Comparison of ENCODE assay signal across 13 cellular contexts in the genomic region with DNA sequence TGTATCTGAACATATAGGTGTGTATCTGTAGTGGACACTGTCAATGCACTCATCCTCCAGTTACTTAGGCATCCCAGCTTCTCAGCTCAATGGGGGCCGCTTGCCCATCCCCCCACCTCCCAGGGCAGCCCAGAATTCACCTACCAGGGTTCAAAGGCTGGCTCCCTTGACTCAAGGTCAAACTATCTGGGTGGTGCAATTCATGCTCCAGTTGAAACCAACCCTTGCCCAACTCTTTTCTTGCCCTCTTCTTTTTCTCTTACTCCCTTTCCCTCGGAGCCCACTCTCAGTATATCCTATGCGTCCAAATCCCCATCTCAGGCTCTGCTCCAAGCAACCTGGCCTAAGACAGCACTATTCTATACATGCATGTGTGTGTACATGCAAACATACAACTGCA.
DNase-seq lines count a peak whose midpoint lies in the region; ATAC-seq and TF ChIP-seq lines count a peak whose summit lies in the region.
"Had no signal": no experiment of that assay in that cellular context is flagged by ENCODE, and none has a peak within 500 bp of the region (broad histone marks: within the 10 kb centered on the region; RNA-seq: fewer than 3 reads in every experiment).

No MANE protein-coding gene starts in this region.

- no peaks in the 10 kb centered on the region for H3K27me3 ChIP-seq in GM23338 (ENCODE audit: insufficient read depth)
- H3K27me3 ChIP-seq in MM.1S (replicated peaks; ENCODE audit: insufficient read depth, low read length) = no peaks in the 10 kb centered on the region
- H3K27me3 ChIP-seq in mesenchymal stem cell (ENCODE audit: control insufficient read depth in 1 of 2, insufficient read depth in 1 of 2, low read length in 2 of 2) = no peaks in the 10 kb centered on the region

- H3K36me3 Mint-ChIP-seq in GM23338 (ENCODE audit: low read depth) (no peaks in the 10 kb centered on the region), brain (no peaks in the 10 kb centered on the region)
- H3K36me3 Mint-ChIP-seq: CD4-positive, CD25-positive, alpha-beta regulatory T cell had no signal

- peaks cover 5% of the 10 kb centered on the region for H3K27me3 Mint-ChIP-seq in GM23338 (ENCODE audit: insufficient read depth, low read depth, poor library complexity)
- peaks cover 3% of the 10 kb centered on the region for H3K27me3 Mint-ChIP-seq in brain

- H3K27ac Mint-ChIP-seq in GM23338 = peak overlapping the region; percentile 58
- peak overlapping the region; percentile 22 to 95 (median 62) for H3K27ac Mint-ChIP-seq in brain
- H3K27ac Mint-ChIP-seq: CD4-positive, CD25-positive, alpha-beta regulatory T cell had no signal

- no peak overlapping the region for H3K14ac ChIP-seq in mesenchymal stem cell (ENCODE audit: low read length in 2 of 2)

- H3K4me3 Mint-ChIP-seq in GM23338 = no peak overlapping the region
- H3K4me3 Mint-ChIP-seq in brain = peak overlapping the region in 3 of 5 experiments; percentile 13 to 51 (median 48)
- H3K4me3 Mint-ChIP-seq: CD4-positive, CD25-positive, alpha-beta regulatory T cell had no signal

- no peak overlapping the region for H2BK15ac ChIP-seq in mesenchymal stem cell (ENCODE audit: low read depth, poor library complexity, severe bottlenecking)

- no peak overlapping the region for H4K8ac ChIP-seq in mesenchymal stem cell (ENCODE audit: low read length)

- no peak overlapping the region for H4K91ac ChIP-seq in mesenchymal stem cell (ENCODE audit: low read length)

- H3F3A ChIP-seq in GM23338 (replicated peaks; ENCODE audit: low read depth) (no peaks in the 10 kb centered on the region), MM.1S (ENCODE audit: insufficient read depth, low read length) (peaks cover 27% of the 10 kb centered on the region)

- H3K9me3 Mint-ChIP-seq in GM23338 = no peaks in the 10 kb centered on the region
- H3K9me3 Mint-ChIP-seq in brain = no peaks in the 10 kb centered on the region

- H3K4ac ChIP-seq in mesenchymal stem cell (ENCODE audit: low read depth in 1 of 2, low read length in 2 of 2) = no peak overlapping the region

- H3K9me3 ChIP-seq in MM.1S (replicated peaks; ENCODE audit: insufficient read depth, low read length) (no peaks in the 10 kb centered on the region), mesenchymal stem cell (ENCODE audit: control insufficient read depth, low read length) (no peaks in the 10 kb centered on the region)
- H3K9me3 ChIP-seq: Caco-2 had no signal

- H3K4me1 ChIP-seq in GM23338 (ENCODE audit: insufficient read depth) (peaks cover 35% of the 10 kb centered on the region), MM.1S (ENCODE audit: low read length) (peaks cover 46% of the 10 kb centered on the region), mesenchymal stem cell (ENCODE audit: control insufficient read depth, insufficient read depth, low read depth, low read length) (peaks cover 6% of the 10 kb centered on the region)

- H2AFZ ChIP-seq in GM23338 (no peak overlapping the region), MM.1S (ENCODE audit: low read length) (no peak overlapping the region), mesenchymal stem cell (ENCODE audit: low read depth, low read length) (no peak overlapping the region)

- no peaks in the 10 kb centered on the region for H3K79me1 ChIP-seq in mesenchymal stem cell (replicated peaks; ENCODE audit: low read length, poor library complexity, severe bottlenecking)

- H2AK5ac ChIP-seq in mesenchymal stem cell (ENCODE audit: low read length, severe bottlenecking) = no peak overlapping the region

- no peaks in the 10 kb centered on the region for H3K79me2 ChIP-seq in GM23338 (replicated peaks; ENCODE audit: insufficient read depth)
- H3K79me2 ChIP-seq in MM.1S (ENCODE audit: low read length) = peaks cover 14% of the 10 kb centered on the region

- no peak overlapping the region for H3K4me3 ChIP-seq in GM23338
- no peak overlapping the region for H3K4me3 ChIP-seq in MM.1S (ENCODE audit: low read length)
- H3K4me3 ChIP-seq in mesenchymal stem cell (ENCODE audit: insufficient read depth in 1 of 2, low read depth in 1 of 2, low read length in 2 of 2) = no peak overlapping the region
- H3K4me3 ChIP-seq: GM23248 had no signal

- TF ChIP-seq CTCF in GM23338 (conservative IDR thresholded peaks at IDR 0.05; ENCODE audit: low read depth in 2 of 2) (no peak), MM.1S (IDR thresholded peaks at IDR 0.05; ENCODE audit: low read length) (no peak), brain (conservative IDR thresholded peaks at IDR 0.05) (no peak)

- no peaks in the 10 kb centered on the region for H3K9me2 ChIP-seq in GM23338 (ENCODE audit: insufficient read depth)
- H3K9me2 ChIP-seq in MM.1S (replicated peaks; ENCODE audit: insufficient read depth, low read length) = no peaks in the 10 kb centered on the region

- H2BK5ac ChIP-seq in mesenchymal stem cell (ENCODE audit: low read depth, low read length, poor library complexity, severe bottlenecking) = no peak overlapping the region

- peak overlapping the region; percentile 31; the same call in 1 of the 2 replicates for H3K4me2 ChIP-seq in GM23338
- no peak overlapping the region; the same call in 1 of the 2 replicates for H3K4me2 ChIP-seq in MM.1S (ENCODE audit: low read depth, low read length)
- no peak overlapping the region for H3K4me2 ChIP-seq in mesenchymal stem cell (ENCODE audit: low read length, poor library complexity, severe bottlenecking)

- H3K4me1 Mint-ChIP-seq in GM23338 (peaks cover 45% of the 10 kb centered on the region), brain (peaks cover 55% of the 10 kb centered on the region)

- DNase-seq in GM23338 (ENCODE audit: low spot score) (no peak), MM.1S (no peak), mesenchymal stem cell (no peak), NCI-H510A (lab: John Stamatoyannopoulos, UW) (no peak), NCI-H2029 treated with DMSO at 0.1 percent for 48 hours (lab: John Stamatoyannopoulos, UW) (no peak)
- DNase-seq: NCI-H1417, NCI-H187 treated with DMSO at 0.1 percent for 48 hours had no signal

- H4K20me1 ChIP-seq in GM23338 (replicated peaks; ENCODE audit: insufficient read depth) = no peaks in the 10 kb centered on the region
- no peaks in the 10 kb centered on the region for H4K20me1 ChIP-seq in MM.1S (ENCODE audit: insufficient read depth, low read length)

- H3K9ac ChIP-seq in MM.1S (ENCODE audit: low read length) = no peak overlapping the region
- H3K9ac ChIP-seq in mesenchymal stem cell (ENCODE audit: low read length) = peak overlapping the region; percentile 86

- H2BK120ac ChIP-seq in mesenchymal stem cell (ENCODE audit: low read depth, low read length) = no peak overlapping the region

- 95% methylated on average over 3 of the region's 3 CpGs for WGBS in mesenchymal stem cell

- no peaks in the 10 kb centered on the region for H3K36me3 ChIP-seq in GM23338 (ENCODE audit: insufficient read depth)
- no peaks in the 10 kb centered on the region for H3K36me3 ChIP-seq in MM.1S (replicated peaks; ENCODE audit: insufficient read depth, low read length)
- H3K36me3 ChIP-seq in mesenchymal stem cell (ENCODE audit: control insufficient read depth in 1 of 2, insufficient read depth in 2 of 2, low read depth in 1 of 2, low read length in 2 of 2) = no peaks in the 10 kb centered on the region

- H2BK12ac ChIP-seq in mesenchymal stem cell (ENCODE audit: low read length in 2 of 2) = no peak overlapping the region

- no peak overlapping the region for H3K18ac ChIP-seq in mesenchymal stem cell (ENCODE audit: low read depth in 1 of 2, low read length in 2 of 2)

- ATAC-seq in GM23338 = no peak
- ATAC-seq in GM18867 (IDR thresholded peaks at IDR 0.05; ENCODE audit: unreplicated experiment) = no peak
- ATAC-seq: Right ventricle myocardium inferior had no signal

- no peak overlapping the region for H3K27ac ChIP-seq in GM23338 (ENCODE audit: low read depth)
- peak overlapping the region; percentile 96; the same call in 1 of the 2 replicates for H3K27ac ChIP-seq in MM.1S (ENCODE audit: low read length)
- H3K27ac ChIP-seq in mesenchymal stem cell (ENCODE audit: low read length, poor library complexity, severe bottlenecking) = no peak overlapping the region
- H3K27ac ChIP-seq: GM23248 had no signal

- no peak overlapping the region for H3K23ac ChIP-seq in mesenchymal stem cell (ENCODE audit: low read length in 2 of 2)

TF ChIP-seq in GM23338, 12 proteins besides CTCF, POLR2A, EP300 and RAD21 (continues in another document):
- no peak for TF ChIP-seq ZNF114 (CRISPR knock-in tag; IDR thresholded peaks at IDR 0.05)
- TF ChIP-seq NANOG (IDR thresholded peaks at IDR 0.05; ENCODE audit: borderline replicate concordance) = no peak
- TF ChIP-seq STAT1 (IDR thresholded peaks at IDR 0.05; ENCODE audit: unreplicated experiment) = no peak
- TF ChIP-seq, protein P1, sequence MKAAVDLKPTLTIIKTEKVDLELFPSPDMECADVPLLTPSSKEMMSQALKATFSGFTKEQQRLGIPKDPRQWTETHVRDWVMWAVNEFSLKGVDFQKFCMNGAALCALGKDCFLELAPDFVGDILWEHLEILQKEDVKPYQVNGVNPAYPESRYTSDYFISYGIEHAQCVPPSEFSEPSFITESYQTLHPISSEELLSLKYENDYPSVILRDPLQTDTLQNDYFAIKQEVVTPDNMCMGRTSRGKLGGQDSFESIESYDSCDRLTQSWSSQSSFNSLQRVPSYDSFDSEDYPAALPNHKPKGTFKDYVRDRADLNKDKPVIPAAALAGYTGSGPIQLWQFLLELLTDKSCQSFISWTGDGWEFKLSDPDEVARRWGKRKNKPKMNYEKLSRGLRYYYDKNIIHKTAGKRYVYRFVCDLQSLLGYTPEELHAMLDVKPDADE (IDR thresholded peaks at IDR 0.05) = no peak
